ENCODE assay signal across 25 cellular contexts in the genomic region with DNA sequence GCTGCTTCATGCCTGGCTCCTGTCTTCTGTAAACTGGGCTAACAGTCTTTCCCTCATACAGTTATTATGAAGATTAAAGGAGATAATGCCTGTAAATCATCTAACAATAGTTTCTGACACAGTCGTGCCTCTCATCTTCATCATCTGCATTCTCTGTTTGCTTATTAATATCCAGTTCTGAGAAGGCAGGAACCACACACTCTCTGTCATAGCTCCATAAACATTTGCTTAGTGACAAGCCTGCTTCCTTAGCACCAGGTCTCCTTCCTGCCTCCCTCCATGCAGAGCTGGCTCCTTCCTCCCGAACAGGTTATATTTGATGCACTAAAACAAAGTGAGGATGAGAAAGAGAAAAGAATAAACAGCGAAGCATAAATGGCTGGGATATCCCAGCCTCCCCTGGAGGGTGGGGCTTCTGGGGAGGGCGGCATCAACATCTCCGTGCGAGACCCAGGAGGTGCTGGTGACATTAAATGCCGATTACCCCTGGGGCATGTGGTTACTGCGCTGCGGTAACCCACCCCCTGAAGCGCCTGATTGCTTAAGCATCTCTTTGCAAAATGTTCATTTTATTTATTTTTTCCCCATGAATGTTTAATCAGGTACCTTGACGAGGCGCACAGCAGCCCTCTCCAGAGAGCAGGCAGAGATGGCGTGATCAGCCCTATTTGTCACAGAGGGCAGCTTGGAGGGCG.
DNase-seq lines count a peak whose midpoint lies in the region; ATAC-seq and TF ChIP-seq lines count a peak whose summit lies in the region.
"Had no signal": no experiment of that assay in that cellular context is flagged by ENCODE, and none has a peak within 500 bp of the region (broad histone marks: within the 10 kb centered on the region; RNA-seq: fewer than 3 reads in every experiment).

No MANE protein-coding gene starts in this region.

- POLR2A ChIA-PET in OCI-LY7 (lab: Charles Lee), result no interaction called here

- TF ChIP-seq CTCF in VCaP (conservative IDR thresholded peaks at IDR 0.05), result no peak
- TF ChIP-seq CTCF in OCI-LY7 (conservative IDR thresholded peaks at IDR 0.05; ENCODE audit: low read length), result no peak
- no peak for TF ChIP-seq CTCF in chondrocyte (IDR thresholded peaks at IDR 0.05)

- CTCF ChIA-PET in OCI-LY7 (lab: Charles Lee; ENCODE audit: unreplicated experiment), result no interaction called here

- no peak overlapping the region for H3K4me3 Mint-ChIP-seq in chondrocyte (ENCODE audit: unreplicated experiment)
- H3K4me3 Mint-ChIP-seq: activated CD8-positive, alpha-beta memory T cell treated with anti-CD3 and anti-CD28 coated beads, Interleukin-2, amount 10 ng/mL, durations not matched to agents 7 days and 5 days; activated naive CD4-positive, alpha-beta T cell treated with anti-CD3 and anti-CD28 coated beads, Interleukin-2, amount 10 ng/mL, durations not matched to agents 7 days and 5 days; dendritic cell treated with granulocyte-macrophage colony-stimulating factor and Interleukin-4, amounts not matched to agents 40 ng/mL and 50 ng/mL, for 4 days; IgD-negative memory B cell; naive B cell had no signal

- H2AFZ ChIP-seq in OCI-LY7 (ENCODE audit: low read length), result no peak overlapping the region

- H3K4me3 ChIP-seq in OCI-LY7 (ENCODE audit: low read depth, low read length, poor library complexity, severe bottlenecking), result no peak overlapping the region
- H3K4me3 ChIP-seq: cardiac muscle cell, pancreas, right lobe of liver had no signal

- H3K4me1 ChIP-seq in OCI-LY7 (ENCODE audit: insufficient read depth, low read length, poor library complexity, severe bottlenecking), result no peaks in the 10 kb centered on the region
- H3K4me1 ChIP-seq: pancreas, right lobe of liver had no signal

- H4K20me1 ChIP-seq in OCI-LY7 (ENCODE audit: insufficient read depth, low read length), result no peaks in the 10 kb centered on the region

- no peak overlapping the region for H3K27ac Mint-ChIP-seq in chondrocyte (ENCODE audit: unreplicated experiment)
- H3K27ac Mint-ChIP-seq: activated CD8-positive, alpha-beta memory T cell treated with anti-CD3 and anti-CD28 coated beads, Interleukin-2, amount 10 ng/mL, durations not matched to agents 7 days and 5 days; activated naive CD4-positive, alpha-beta T cell treated with anti-CD3 and anti-CD28 coated beads, Interleukin-2, amount 10 ng/mL, durations not matched to agents 7 days and 5 days; dendritic cell treated with granulocyte-macrophage colony-stimulating factor and Interleukin-4, amounts not matched to agents 40 ng/mL and 50 ng/mL, for 4 days; IgD-negative memory B cell; naive B cell had no signal

- H3K9me2 ChIP-seq in OCI-LY7 (ENCODE audit: insufficient read depth, low read length), result no peaks in the 10 kb centered on the region

- no peaks in the 10 kb centered on the region for H3K79me2 ChIP-seq in OCI-LY7 (ENCODE audit: insufficient read depth, low read depth, low read length)

- intact Hi-C loops in OCI-LY7 (cut with micrococcal nuclease; ENCODE audit: unreplicated experiment), result no loop called here

- peak; percentile 51 for DNase-seq in NCI-H510A treated with DMSO at 0.1 percent for 48 hours (lab: John Stamatoyannopoulos, UW)
- DNase-seq in NCI-H510A (lab: John Stamatoyannopoulos, UW), result no peak
- DNase-seq in NCI-H146 treated with DMSO at 0.1 percent for 48 hours (lab: John Stamatoyannopoulos, UW; ENCODE audit: unreplicated experiment), result peak; percentile 85
- no peak for DNase-seq in OCI-LY7 (ENCODE audit: low spot score)
- DNase-seq in chondrocyte (ENCODE audit: low spot score), result no peak
- no peak for DNase-seq in stimulated activated CD4-positive, alpha-beta T cell treated with anti-CD3 and anti-CD28 coated beads, Interleukin-2, amount 100 ng/mL, for 48 hours
- DNase-seq: ACHN; activated CD4-positive, alpha-beta T cell treated with anti-CD3 and anti-CD28 coated beads for 4 hours; activated CD8-positive, alpha-beta memory T cell treated with anti-CD3 and anti-CD28 coated beads, Interleukin-2, amount 10 ng/mL, durations not matched to agents 7 days and 5 days; activated naive CD4-positive, alpha-beta T cell treated with anti-CD3 and anti-CD28 coated beads, Interleukin-2, amount 10 ng/mL, durations not matched to agents 7 days and 5 days; C1 segment of cervical spinal cord; head of caudate nucleus; left cardiac atrium; naive B cell; NCI-H187; NCI-H774; pancreas; right lobe of liver; T-helper 1 cell had no signal

- no peaks in the 10 kb centered on the region for H3K4me1 Mint-ChIP-seq in chondrocyte (ENCODE audit: low read depth)
- H3K4me1 Mint-ChIP-seq: activated CD8-positive, alpha-beta memory T cell treated with anti-CD3 and anti-CD28 coated beads, Interleukin-2, amount 10 ng/mL, durations not matched to agents 7 days and 5 days; activated naive CD4-positive, alpha-beta T cell treated with anti-CD3 and anti-CD28 coated beads, Interleukin-2, amount 10 ng/mL, durations not matched to agents 7 days and 5 days; IgD-negative memory B cell had no signal

- H3K9me3 ChIP-seq in OCI-LY7 (ENCODE audit: low read length), result no peaks in the 10 kb centered on the region
- H3K9me3 ChIP-seq: pancreas, right lobe of liver had no signal

- H3K9me3 Mint-ChIP-seq in chondrocyte (ENCODE audit: low read depth), result no peaks in the 10 kb centered on the region
- H3K9me3 Mint-ChIP-seq: activated naive CD4-positive, alpha-beta T cell treated with anti-CD3 and anti-CD28 coated beads, Interleukin-2, amount 10 ng/mL, durations not matched to agents 7 days and 5 days; dendritic cell treated with granulocyte-macrophage colony-stimulating factor and Interleukin-4, amounts not matched to agents 40 ng/mL and 50 ng/mL, for 4 days had no signal

- H3K27ac ChIP-seq in VCaP, result peak overlapping the region; percentile 80
- H3K27ac ChIP-seq in OCI-LY7 (ENCODE audit: low read depth, low read length, poor library complexity, severe bottlenecking), result no peak overlapping the region
- H3K27ac ChIP-seq: cardiac muscle cell, pancreas, right lobe of liver had no signal

- H3K36me3 Mint-ChIP-seq in chondrocyte (ENCODE audit: low read depth), result no peaks in the 10 kb centered on the region
- H3K36me3 Mint-ChIP-seq: activated CD8-positive, alpha-beta memory T cell treated with anti-CD3 and anti-CD28 coated beads, Interleukin-2, amount 10 ng/mL, durations not matched to agents 7 days and 5 days; activated naive CD4-positive, alpha-beta T cell treated with anti-CD3 and anti-CD28 coated beads, Interleukin-2, amount 10 ng/mL, durations not matched to agents 7 days and 5 days; IgD-negative memory B cell; naive B cell had no signal

- no peak for ATAC-seq in activated CD4-positive, CD25-positive, alpha-beta regulatory T cell treated with anti-CD3 and anti-CD28 coated beads, Interleukin-2, amount 50 U/mL, for 24 hours
- ATAC-seq: activated CD8-positive, alpha-beta memory T cell treated with anti-CD3 and anti-CD28 coated beads, Interleukin-2, amount 10 ng/mL, durations not matched to agents 7 days and 5 days; left cardiac atrium; Panc1; right lobe of liver had no signal

- peaks cover 57% of the 10 kb centered on the region for H3K27me3 Mint-ChIP-seq in chondrocyte (ENCODE audit: low read depth)
- H3K27me3 Mint-ChIP-seq: activated CD8-positive, alpha-beta memory T cell treated with anti-CD3 and anti-CD28 coated beads, Interleukin-2, amount 10 ng/mL, durations not matched to agents 7 days and 5 days; activated naive CD4-positive, alpha-beta T cell treated with anti-CD3 and anti-CD28 coated beads, Interleukin-2, amount 10 ng/mL, durations not matched to agents 7 days and 5 days; naive B cell had no signal

- H3K36me3 ChIP-seq in OCI-LY7 (ENCODE audit: insufficient read depth, low read length), result no peaks in the 10 kb centered on the region
- H3K36me3 ChIP-seq: cardiac muscle cell, pancreas, right lobe of liver had no signal

- H3K4me2 ChIP-seq in OCI-LY7 (ENCODE audit: low read length), result no peak overlapping the region

- BruUV-seq in OCI-LY7 (replicated peaks; lab: Mats Ljungman, UMichigan), result no TSS peak

Comparison
In these comparisons a context has a peak if more than half of its experiments do, and no peak if none do; other contexts are left out.
1. DNase-seq: peak in NCI-H510A treated with DMSO at 0.1 percent for 48 hours (single experiment) and NCI-H146 treated with DMSO at 0.1 percent for 48 hours (single experiment); none in NCI-H510A (single experiment), OCI-LY7 (single experiment), chondrocyte (single experiment) and stimulated activated CD4-positive, alpha-beta T cell treated with anti-CD3 and anti-CD28 coated beads, Interleukin-2, amount 100 ng/mL, for 48 hours (0 of 2).